10 cellular contexts compared by ENCODE assay signal in the genomic region with DNA sequence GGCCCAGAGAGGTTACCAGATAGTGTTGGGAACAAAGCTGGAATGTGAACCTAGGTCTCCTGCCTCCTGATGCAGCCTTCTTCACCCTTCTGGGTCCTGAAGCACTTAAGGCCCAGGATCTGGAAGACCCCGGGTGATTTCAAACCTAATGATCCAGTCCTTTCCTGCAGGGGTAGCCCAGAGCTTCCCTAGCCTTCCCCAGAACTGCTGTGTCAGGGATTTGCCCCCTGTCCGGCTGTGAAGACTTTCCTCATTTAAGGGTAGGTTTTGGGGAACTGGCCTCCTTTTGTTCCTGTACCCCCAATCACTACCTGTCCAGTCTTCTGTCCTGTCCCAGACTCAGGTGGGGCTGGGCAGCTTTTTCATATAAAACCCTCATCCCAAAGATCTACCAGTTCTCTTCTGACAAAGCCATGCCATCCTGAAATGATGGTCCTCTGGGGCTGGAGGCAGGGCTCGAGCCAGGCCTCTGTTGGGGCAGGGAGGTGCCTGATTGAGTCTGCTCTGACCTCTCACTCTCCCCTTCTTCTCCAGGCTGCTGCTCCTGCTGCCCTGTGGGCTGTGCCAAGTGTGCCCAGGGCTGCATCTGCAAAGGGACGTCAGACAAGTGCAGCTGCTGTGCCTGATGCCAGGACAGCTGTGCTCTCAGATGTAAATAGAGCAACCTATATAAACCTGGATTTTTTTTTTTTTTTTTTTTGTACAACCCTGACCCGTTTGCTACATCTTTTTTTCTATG. TPM values are rescaled to one million over a fixed set of nuclear protein-coding genes. Genes with fewer than 3 reads are reported as not detected.
DNase-seq lines count a peak whose midpoint lies in the region; ATAC-seq and TF ChIP-seq lines count a peak whose summit lies in the region.
"Had no signal": no experiment of that assay in that cellular context is flagged by ENCODE, and none has a peak within 500 bp of the region (broad histone marks: within the 10 kb centered on the region; RNA-seq: fewer than 3 reads in every experiment).

No MANE protein-coding gene starts in this region.

- H3K4me1 ChIP-seq in heart right ventricle (peaks cover 0 to 55% (median 28%) of the 10 kb centered on the region in 9 donors), mammary epithelial cell (ENCODE audit: insufficient read depth, low read length) (peaks cover 41% of the 10 kb centered on the region), mesenchymal stem cell (ENCODE audit: control insufficient read depth, insufficient read depth, low read depth, low read length) (peaks cover 10% of the 10 kb centered on the region), upper lobe of right lung (peaks cover 23% of the 10 kb centered on the region)

- H3K14ac ChIP-seq in mesenchymal stem cell (ENCODE audit: low read length in 2 of 2), result no peak overlapping the region

- H2AK5ac ChIP-seq in mesenchymal stem cell (ENCODE audit: low read length, severe bottlenecking), result no peak overlapping the region

- H2BK15ac ChIP-seq in mesenchymal stem cell (ENCODE audit: low read depth, poor library complexity, severe bottlenecking), result no peak overlapping the region

- dilution Hi-C loops in mammary epithelial cell (cut with HindIII; ENCODE audit: low sequenced_read_pairs), result no loop called here

- H2BK5ac ChIP-seq in mesenchymal stem cell (ENCODE audit: low read depth, low read length, poor library complexity, severe bottlenecking), result no peak overlapping the region

- H3K9ac ChIP-seq in mammary epithelial cell (ENCODE audit: insufficient read depth, low read length) (no peak overlapping the region), mesenchymal stem cell (ENCODE audit: low read length) (peak overlapping the region; percentile 85)

- WGBS in heart right ventricle, 2 donors, result 74 to 81% methylated on average over 5 of the region's 5 CpGs
- WGBS in mammary epithelial cell (ENCODE audit: low coverage, missing lambda C conversion rate), result 2% methylated on average over 5 of the region's 5 CpGs
- 85% methylated on average over 4 of the region's 5 CpGs for WGBS in mesenchymal stem cell

- H3K36me3 ChIP-seq in heart right ventricle (no peaks in the 10 kb centered on the region), mammary epithelial cell (ENCODE audit: insufficient read depth, low read length) (no peaks in the 10 kb centered on the region), mesenchymal stem cell (ENCODE audit: control insufficient read depth in 1 of 2, insufficient read depth in 2 of 2, low read depth in 1 of 2, low read length in 2 of 2) (no peaks in the 10 kb centered on the region), upper lobe of right lung (no peaks in the 10 kb centered on the region)

- H3K79me2 ChIP-seq in mammary epithelial cell (ENCODE audit: insufficient read depth, low read length), result peaks cover 10% of the 10 kb centered on the region

- in situ Hi-C loops in mammary epithelial cell (cut with MboI; ENCODE audit: low sequenced_read_pairs in 2 of 2), result no loop called here

- H3K18ac ChIP-seq in mesenchymal stem cell (ENCODE audit: low read depth in 1 of 2, low read length in 2 of 2), result no peak overlapping the region

- no peak overlapping the region for H4K8ac ChIP-seq in mesenchymal stem cell (ENCODE audit: low read length)

- H2AFZ ChIP-seq in mammary epithelial cell (ENCODE audit: low read depth, low read length) (no peak overlapping the region), mesenchymal stem cell (ENCODE audit: low read depth, low read length) (no peak overlapping the region)

- intact Hi-C loops in heart right ventricle (cut with DNase I) (loop anchor here in 8 of 10 donors (2.0 to 5.0 kb wide), 5 partner anchors 41 to 81 kb away; a partner anchor contains a TSS), left cardiac atrium (cut with DNase I) (loop anchor here in 1 of 2 donors (2.0 to 5.0 kb wide), 2 partner anchors 73 to 81 kb away; no protein-coding TSS in a partner anchor), mammary epithelial cell (cut with micrococcal nuclease) (loop anchor here (5.0 kb wide), 1 partner anchor 76 kb away; a partner anchor contains a TSS), upper lobe of right lung (cut with DNase I) (no loop called here)

- no TSS peak for BruUV-seq in mammary epithelial cell (replicated peaks; lab: Mats Ljungman, UMichigan)

- H3K27me3 ChIP-seq in heart right ventricle (no peaks in the 10 kb centered on the region), mammary epithelial cell (ENCODE audit: insufficient read depth, low read length) (no peaks in the 10 kb centered on the region), mesenchymal stem cell (ENCODE audit: control insufficient read depth in 1 of 2, insufficient read depth in 1 of 2, low read length in 2 of 2) (no peaks in the 10 kb centered on the region), upper lobe of right lung (no peaks in the 10 kb centered on the region)

- ATAC-seq in heart right ventricle (no peak), left cardiac atrium (no peak), upper lobe of right lung (no peak), GM19452 (IDR thresholded peaks at IDR 0.05; ENCODE audit: unreplicated experiment) (no peak)

- H2BK120ac ChIP-seq in mesenchymal stem cell (ENCODE audit: low read depth, low read length), result no peak overlapping the region

- peaks cover 0 to 13% (median 0%) of the 10 kb centered on the region in 11 donors for H3K9me3 ChIP-seq in heart right ventricle
- peaks cover 3% of the 10 kb centered on the region for H3K9me3 ChIP-seq in mammary epithelial cell (replicated peaks; ENCODE audit: insufficient read depth, low read length)
- peaks cover 10% of the 10 kb centered on the region for H3K9me3 ChIP-seq in mesenchymal stem cell (ENCODE audit: control insufficient read depth, low read length)
- H3K9me3 ChIP-seq in upper lobe of right lung, result no peaks in the 10 kb centered on the region

- H3K4ac ChIP-seq in mesenchymal stem cell (ENCODE audit: low read depth in 1 of 2, low read length in 2 of 2), result no peak overlapping the region

- peak overlapping the region; percentile 95 for H3K4me2 ChIP-seq in mammary epithelial cell (ENCODE audit: insufficient read depth, low read depth, low read length)
- no peak overlapping the region for H3K4me2 ChIP-seq in mesenchymal stem cell (ENCODE audit: low read length, poor library complexity, severe bottlenecking)

- H2BK12ac ChIP-seq in mesenchymal stem cell (ENCODE audit: low read length in 2 of 2), result no peak overlapping the region

- H3K27ac ChIP-seq in heart right ventricle (peak overlapping the region in 4 of 10 donors; percentile 83 to 90 (median 88)), mammary epithelial cell (ENCODE audit: insufficient read depth, low read depth, low read length) (no peak overlapping the region), mesenchymal stem cell (ENCODE audit: low read length, poor library complexity, severe bottlenecking) (no peak overlapping the region), upper lobe of right lung (peak overlapping the region; percentile 83)

- no peak overlapping the region for H3K23ac ChIP-seq in mesenchymal stem cell (ENCODE audit: low read length in 2 of 2)

- H3K4me3 ChIP-seq in heart right ventricle (peak overlapping the region in 9 of 10 donors; percentile 45 to 71 (median 62)), mammary epithelial cell (replicated peaks in 1 of 3; ENCODE audit: insufficient read depth in 1 of 3, low read depth in 2 of 3, low read length in 3 of 3) (peak overlapping the region; percentile 69 to 85 (median 76)), mesenchymal stem cell (ENCODE audit: insufficient read depth in 1 of 2, low read depth in 1 of 2, low read length in 2 of 2) (peak overlapping the region in 1 of 2 experiments; percentile 79), upper lobe of right lung (peak overlapping the region; percentile 63)

- H4K91ac ChIP-seq in mesenchymal stem cell (ENCODE audit: low read length), result no peak overlapping the region

- H3K79me1 ChIP-seq in mesenchymal stem cell (replicated peaks; ENCODE audit: low read length, poor library complexity, severe bottlenecking), result no peaks in the 10 kb centered on the region

- TF ChIP-seq CTCF in heart right ventricle (IDR thresholded peaks at IDR 0.05) (no peak), mammary epithelial cell (conservative IDR thresholded peaks at IDR 0.05 in 1 of 2, IDR thresholded peaks at IDR 0.05 in 1 of 2; ENCODE audit: extremely low read depth in 1 of 2, insufficient read depth in 1 of 2, low read depth in 1 of 2, low read length in 2 of 2) (no peak), upper lobe of right lung (IDR thresholded peaks at IDR 0.05) (no peak)

- DNase-seq in heart right ventricle (no peak), left cardiac atrium (no peak), mammary epithelial cell (no peak), mesenchymal stem cell (no peak), upper lobe of right lung (no peak), mesenteric fat pad (ENCODE audit: low spot score) (no peak), NCI-H1930 (lab: John Stamatoyannopoulos, UW) (no peak)
- DNase-seq: NCI-H146 had no signal

- CTCF ChIA-PET in mammary epithelial cell (lab: Charles Lee; ENCODE audit: low non-redundant PET), result interaction anchor here (0.5 to 0.6 kb wide), 2 partner anchors 80 to 1216 kb away, joined by 6 to 14 read pairs; no protein-coding TSS in a partner anchor

- no peaks in the 10 kb centered on the region for H4K20me1 ChIP-seq in mammary epithelial cell (ENCODE audit: insufficient read depth, low read length)

RNA-seq across cellular contexts. Expression of a gene that starts 1.3 kb away (rescaled TPM):
- total RNA-seq in heart right ventricle (100 to 1,000 TPM in 4 of 10 donors, 10 to 100 TPM in 6; 15.8 to 616 (median 71.4) TPM), left cardiac atrium (100 to 1,000 TPM; 104 to 336 TPM), mammary epithelial cell (100 to 1,000 TPM in 1 of 2 donors, 10 to 100 TPM in 1; 85.4 to 591 TPM), upper lobe of right lung (111 TPM), mesenteric fat pad (971 TPM)
- polyA plus RNA-seq in heart right ventricle (100 to 1,000 TPM; 162 to 239 TPM), mammary epithelial cell (1,069 TPM)
- 517 TPM for polyA minus RNA-seq in mammary epithelial cell
- 11.0 TPM for polyA plus RNA-seq in mesenchymal stem cell (2013, experiment 1 of 2)
- polyA plus RNA-seq in mesenchymal stem cell (2013, experiment 2 of 2), result 11.0 TPM

RNA-seq across cellular contexts. Expression of a gene that starts 14.0 kb away (rescaled TPM):
- total RNA-seq in heart right ventricle (1 to 10 TPM in 1 of 10 donors, not detected in 9; 2.4 TPM), left cardiac atrium (not detected), mammary epithelial cell (not detected), upper lobe of right lung (6.3 TPM), mesenteric fat pad (0.58 TPM)
- polyA plus RNA-seq in heart right ventricle (not detected), mammary epithelial cell (not detected)
- polyA minus RNA-seq in mammary epithelial cell, result not detected
- not detected for polyA plus RNA-seq in mesenchymal stem cell (2013, experiment 1 of 2)
- polyA plus RNA-seq in mesenchymal stem cell (2013, experiment 2 of 2), result not detected
- total RNA-seq: Daoy had no signal

RNA-seq across cellular contexts. Expression of a gene that starts 15.7 kb away (rescaled TPM):
- 1 to 10 TPM in 3 of 10 donors, under 1 TPM in 1, not detected in 6; 0.95 to 9.0 (median 1.0) TPM for total RNA-seq in heart right ventricle
- 1 to 10 TPM; 3.6 to 3.7 TPM for polyA plus RNA-seq in heart right ventricle
- total RNA-seq in left cardiac atrium, result 1 to 10 TPM; 3.6 to 5.1 TPM
- 1 to 10 TPM in 1 of 2 donors, under 1 TPM in 1; 0.92 to 2.3 TPM for total RNA-seq in mammary epithelial cell
- 3.9 TPM for polyA plus RNA-seq in mammary epithelial cell
- polyA minus RNA-seq in mammary epithelial cell, result not detected
- polyA plus RNA-seq in mesenchymal stem cell (2013, experiment 1 of 2), result not detected
- not detected for polyA plus RNA-seq in mesenchymal stem cell (2013, experiment 2 of 2)
- 23.7 TPM for total RNA-seq in upper lobe of right lung
- 41.5 TPM for total RNA-seq in mesenteric fat pad

RNA-seq across cellular contexts. Expression of a gene that starts 25.8 kb away (rescaled TPM):
- total RNA-seq in heart right ventricle (1 to 10 TPM in 9 of 10 donors, under 1 TPM in 1; 0.98 to 7.7 (median 2.4) TPM), left cardiac atrium (1 to 10 TPM; 6.7 to 7.9 TPM), mammary epithelial cell (1 to 10 TPM; 4.2 to 8.6 TPM), upper lobe of right lung (9.1 TPM), mesenteric fat pad (11.8 TPM)
- polyA plus RNA-seq in heart right ventricle (1 to 10 TPM; 2.0 to 2.4 TPM), mammary epithelial cell (7.1 TPM)
- not detected for polyA minus RNA-seq in mammary epithelial cell
- not detected for polyA plus RNA-seq in mesenchymal stem cell (2013, experiment 1 of 2)
- polyA plus RNA-seq in mesenchymal stem cell (2013, experiment 2 of 2), result not detected

RNA-seq across cellular contexts. Expression of a gene that starts 31.9 kb away (rescaled TPM):
- not detected for total RNA-seq in heart right ventricle
- polyA plus RNA-seq in heart right ventricle, result not detected
- total RNA-seq in left cardiac atrium, result not detected
- total RNA-seq in mammary epithelial cell, result not detected
- polyA plus RNA-seq in mammary epithelial cell, result not detected
- polyA minus RNA-seq in mammary epithelial cell, result not detected
- polyA plus RNA-seq in mesenchymal stem cell (2013, experiment 1 of 2), result not detected
- not detected for polyA plus RNA-seq in mesenchymal stem cell (2013, experiment 2 of 2)
- total RNA-seq in upper lobe of right lung, result not detected
- not detected for total RNA-seq in mesenteric fat pad
- total RNA-seq: Daoy had no signal
